Comparison of ENCODE assay signal across 10 cellular contexts in the genomic region with DNA sequence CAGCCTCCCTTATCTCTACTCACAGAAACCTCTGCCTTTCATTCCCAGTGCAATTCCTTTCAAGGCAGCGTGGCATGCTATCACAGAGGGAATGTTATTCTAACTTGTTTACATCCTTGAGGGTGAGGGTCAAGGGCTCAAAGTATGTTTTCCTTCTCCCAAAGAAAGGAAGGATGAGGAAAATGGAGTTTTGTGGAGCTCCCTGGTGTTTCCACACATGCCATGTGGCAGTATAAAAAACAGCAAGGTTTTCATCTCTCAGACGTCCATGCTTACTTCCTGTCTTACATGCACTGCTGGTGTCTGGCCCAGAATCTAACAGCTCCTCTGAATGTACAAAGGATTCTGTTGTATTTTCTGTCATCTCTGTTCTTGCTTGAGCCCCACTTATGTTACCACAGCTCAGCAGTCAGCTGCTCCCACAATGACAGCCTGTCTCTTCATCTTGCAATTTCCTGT.
DNase-seq lines count a peak whose midpoint lies in the region; ATAC-seq and TF ChIP-seq lines count a peak whose summit lies in the region.
"Had no signal": no experiment of that assay in that cellular context is flagged by ENCODE, and none has a peak within 500 bp of the region (broad histone marks: within the 10 kb centered on the region; RNA-seq: fewer than 3 reads in every experiment).

No MANE protein-coding gene starts in this region.

- no peak for TF ChIP-seq CTCF in neural crest cell (conservative IDR thresholded peaks at IDR 0.05)

- no peaks in the 10 kb centered on the region for H3K27me3 ChIP-seq in MG63
- H3K27me3 ChIP-seq: BE2C had no signal

- H3K4me1 Mint-ChIP-seq in neural crest cell: peaks cover 25% of the 10 kb centered on the region

- no peaks in the 10 kb centered on the region for H3K27me3 Mint-ChIP-seq in neural crest cell (ENCODE audit: low read depth)

- no peaks in the 10 kb centered on the region for H3K36me3 ChIP-seq in MG63
- H3K36me3 ChIP-seq: BE2C had no signal

- H3K9me3 Mint-ChIP-seq in neural crest cell: no peaks in the 10 kb centered on the region

- peak overlapping the region; percentile 93 for H3K27ac Mint-ChIP-seq in neural crest cell (ENCODE audit: unreplicated experiment)

- DNase-seq in AG08395 (ENCODE audit: low spot score) (peak; percentile 3), NCI-H2227 treated with DMSO at 0.1 percent for 48 hours (lab: John Stamatoyannopoulos, UW) (peak; percentile 29), epidermal melanocyte (ENCODE audit: insufficient read length, low spot score) (peak; percentile 71), neural crest cell (ENCODE audit: low read depth, low spot score) (peak; percentile 8), SK-N-DZ (ENCODE audit: low spot score) (no peak), MG63 (no peak)
- DNase-seq: BE2C had no signal

- H3K4me3 ChIP-seq in MG63: no peak overlapping the region
- H3K4me3 ChIP-seq: coronary artery had no signal

- no peaks in the 10 kb centered on the region for H3K9me3 ChIP-seq in MG63
- H3K9me3 ChIP-seq: BE2C had no signal

- H3K4me3 Mint-ChIP-seq in neural crest cell: peak overlapping the region; percentile 4

- ATAC-seq in HG02840 (IDR thresholded peaks at IDR 0.05; ENCODE audit: low FRiP score, unreplicated experiment) (no peak), GM19023 (IDR thresholded peaks at IDR 0.05; ENCODE audit: unreplicated experiment) (no peak)

- no peaks in the 10 kb centered on the region for H3K36me3 Mint-ChIP-seq in neural crest cell (ENCODE audit: low read depth)

Comparison
In these comparisons a context has a peak if more than half of its experiments do, and no peak if none do; other contexts are left out.
1. DNase-seq: peak in AG08395 (single experiment), NCI-H2227 treated with DMSO at 0.1 percent for 48 hours (single experiment), epidermal melanocyte (single experiment) and neural crest cell (single experiment); none in SK-N-DZ (single experiment) and MG63 (single experiment).